ENCODE assay signal across 6 cellular contexts in the genomic region with DNA sequence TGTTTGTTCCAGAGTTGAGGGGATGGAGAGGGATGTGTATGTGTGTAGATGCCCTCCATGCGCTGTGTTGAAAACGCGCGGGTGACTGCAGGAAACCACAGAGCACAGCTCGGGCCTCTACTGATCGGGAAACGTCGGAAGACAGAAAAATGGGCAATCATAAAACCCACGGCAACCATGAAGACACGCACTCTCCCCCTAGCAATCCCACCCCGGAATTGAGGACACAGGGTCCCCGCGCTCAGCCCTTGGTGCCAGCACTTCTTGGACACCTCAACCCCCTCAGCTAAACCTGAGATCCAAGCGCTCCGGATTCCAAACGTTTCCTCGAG. TPM values are rescaled to one million over a fixed set of nuclear protein-coding genes. Genes with fewer than 3 reads are reported as not detected.
A peak's percentile ranks its signal among the peaks of the same experiment; 100 is the strongest.
DNase-seq lines count a peak whose midpoint lies in the region; ATAC-seq and TF ChIP-seq lines count a peak whose summit lies in the region.

No MANE protein-coding gene starts in this region.

- no peaks in the 10 kb centered on the region for H3K9me3 Mint-ChIP-seq in stimulated activated effector memory CD8-positive, alpha-beta T cell treated with anti-CD3 and anti-CD28 coated beads, Interleukin-12 subunit alpha, Interleukin-12 subunit beta, amount 100 ng/mL, for 72 hours

- H3K4me3 ChIP-seq in GM12875 (ENCODE audit: low read depth, low read length): peak overlapping the region; percentile 95

- peak; percentile 32 for ATAC-seq in esophagus mucosa
- peak; percentile 37 for ATAC-seq in stimulated activated effector memory CD8-positive, alpha-beta T cell treated with anti-CD3 and anti-CD28 coated beads, Interleukin-12 subunit alpha, Interleukin-12 subunit beta, amount 100 ng/mL, for 72 hours
- ATAC-seq in HG03097 (IDR thresholded peaks at IDR 0.05; ENCODE audit: low FRiP score, unreplicated experiment): no peak

- TF ChIP-seq CTCF in GM12875 (IDR thresholded peaks at IDR 0.05; ENCODE audit: borderline replicate concordance, insufficient read depth, low read depth, low read length): no peak

- H3K4me3 Mint-ChIP-seq in stimulated activated effector memory CD8-positive, alpha-beta T cell treated with anti-CD3 and anti-CD28 coated beads, Interleukin-12 subunit alpha, Interleukin-12 subunit beta, amount 100 ng/mL, for 72 hours: peak overlapping the region; percentile 99

- peak; percentile 62 for DNase-seq in MV-4-11 (lab: John Stamatoyannopoulos, UW)
- DNase-seq in stimulated activated effector memory CD8-positive, alpha-beta T cell treated with anti-CD3 and anti-CD28 coated beads, Interleukin-12 subunit alpha, Interleukin-12 subunit beta, amount 100 ng/mL, for 72 hours (ENCODE audit: low spot score in 2 of 2): no peak
- no peak for DNase-seq in KBM-7

- peaks cover 97% of the 10 kb centered on the region for H3K36me3 Mint-ChIP-seq in stimulated activated effector memory CD8-positive, alpha-beta T cell treated with anti-CD3 and anti-CD28 coated beads, Interleukin-12 subunit alpha, Interleukin-12 subunit beta, amount 100 ng/mL, for 72 hours

- in situ Hi-C loops in KBM-7 (cut with MboI; ENCODE audit: low pct_unique_long_range_greater_than_20kb, low sequenced_read_pairs): no loop called here

- H3K27ac Mint-ChIP-seq in stimulated activated effector memory CD8-positive, alpha-beta T cell treated with anti-CD3 and anti-CD28 coated beads, Interleukin-12 subunit alpha, Interleukin-12 subunit beta, amount 100 ng/mL, for 72 hours: peak overlapping the region; percentile 97

- peaks cover 42% of the 10 kb centered on the region for H3K4me1 Mint-ChIP-seq in stimulated activated effector memory CD8-positive, alpha-beta T cell treated with anti-CD3 and anti-CD28 coated beads, Interleukin-12 subunit alpha, Interleukin-12 subunit beta, amount 100 ng/mL, for 72 hours

RNA-seq across cellular contexts. Expression of gene UQCC3, which starts 0.2 kb away (rescaled TPM):
- total RNA-seq in esophagus mucosa: 8.8 TPM

RNA-seq across cellular contexts. Expression of gene LBHD1, which starts 0.8 kb away (rescaled TPM):
- 4.7 TPM for total RNA-seq in esophagus mucosa

RNA-seq across cellular contexts. Expression of gene CSKMT, which starts 6.1 kb away (rescaled TPM):
- 20.2 TPM for total RNA-seq in esophagus mucosa

RNA-seq across cellular contexts. Expression of gene C11orf98, which starts 6.2 kb away (rescaled TPM):
- total RNA-seq in esophagus mucosa: 48.7 TPM

RNA-seq across cellular contexts. Expression of gene UBXN1, which starts 7.6 kb away (rescaled TPM):
- 65.6 TPM for total RNA-seq in esophagus mucosa
